22 cellular contexts compared by ENCODE assay signal in genomic region chr9:114770991-114771390, GRCh38.
"Had no signal": no experiment of that assay in that cellular context is flagged by ENCODE, and none has a peak within 500 bp of the region (broad histone marks: within the 10 kb centered on the region; RNA-seq: fewer than 3 reads in every experiment).

No MANE protein-coding gene starts in this region.

- DNase-seq: cortex of kidney; effector memory CD8-positive, alpha-beta T cell; erythroblast; esophagus squamous epithelium; foreskin melanocyte; glutamatergic neuron; heart right ventricle; hypothalamus; immature natural killer cell; left lung; mesenchymal stem cell; midbrain; naive thymus-derived CD8-positive, alpha-beta T cell; nephron progenitor cell; nucleus accumbens; right cardiac atrium; sigmoid colon; stimulated activated CD4-positive, alpha-beta T cell treated with anti-CD3 and anti-CD28 coated beads, Interleukin-2, amount 100 ng/mL, for 24 hours; stimulated activated CD4-positive, alpha-beta T cell treated with anti-CD3 and anti-CD28 coated beads, Interleukin-4, amount 100 ng/mL, for 24 hours; stimulated activated naive CD4-positive, alpha-beta T cell treated with Interleukin-2 at 50 U/mL for 16 hours; stomach; thyroid gland had no signal
